ENCODE assay signal across 1 cellular context in the genomic region with DNA sequence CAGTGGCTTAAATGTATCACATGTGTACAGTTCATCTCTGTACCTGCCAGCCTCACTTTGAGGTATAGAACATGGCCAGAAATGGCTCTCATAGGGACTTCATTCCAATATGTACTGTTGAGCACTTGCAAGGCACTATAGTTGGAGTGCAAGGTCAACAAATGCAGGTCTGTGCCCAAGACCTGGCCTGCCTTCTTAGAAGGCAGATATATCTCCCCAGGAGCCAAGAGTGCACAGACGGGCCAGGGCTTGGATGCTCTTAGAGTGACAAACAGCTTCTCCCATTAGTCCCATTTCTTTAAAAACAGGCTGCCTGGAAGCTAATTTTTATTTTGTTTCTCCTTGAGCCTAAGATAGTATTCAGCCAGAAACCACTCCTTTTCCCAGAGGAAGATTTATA.
TF ChIP-seq lines count a peak whose summit lies in the region.

No MANE protein-coding gene starts in this region.

TF ChIP-seq in K562, 482 proteins besides CTCF, POLR2A, EP300 and RAD21:
- TF ChIP-seq NR2C2 (CRISPR knock-in tag; IDR thresholded peaks at IDR 0.05) (no peak), NR2C2 (tag; IDR thresholded peaks at IDR 0.05) (no peak), TOE1 (IDR thresholded peaks at IDR 0.05; ENCODE audit: borderline replicate concordance) (no peak), TOE1 (CRISPR knock-in tag; IDR thresholded peaks at IDR 0.05; ENCODE audit: borderline replicate concordance, low read depth) (no peak), RNF2 (IDR thresholded peaks at IDR 0.05) (no peak), PPARD (CRISPR knock-in tag; IDR thresholded peaks at IDR 0.05) (no peak), SIX5 (IDR thresholded peaks at IDR 0.05; ENCODE audit: borderline replicate concordance in 1 of 2, insufficient read depth in 1 of 2, low read depth in 1 of 2, low read length in 2 of 2) (no peak), BMI1 (IDR thresholded peaks at IDR 0.05; ENCODE audit: low read length) (no peak), ZNF830 (CRISPR knock-in tag; IDR thresholded peaks at IDR 0.05) (no peak), LEF1 (IDR thresholded peaks at IDR 0.05) (no peak), PTTG1 (tag; IDR thresholded peaks at IDR 0.05; ENCODE audit: low read depth) (no peak), TAF7 (tag; IDR thresholded peaks at IDR 0.05) (no peak)
- TF ChIP-seq, protein P1, sequence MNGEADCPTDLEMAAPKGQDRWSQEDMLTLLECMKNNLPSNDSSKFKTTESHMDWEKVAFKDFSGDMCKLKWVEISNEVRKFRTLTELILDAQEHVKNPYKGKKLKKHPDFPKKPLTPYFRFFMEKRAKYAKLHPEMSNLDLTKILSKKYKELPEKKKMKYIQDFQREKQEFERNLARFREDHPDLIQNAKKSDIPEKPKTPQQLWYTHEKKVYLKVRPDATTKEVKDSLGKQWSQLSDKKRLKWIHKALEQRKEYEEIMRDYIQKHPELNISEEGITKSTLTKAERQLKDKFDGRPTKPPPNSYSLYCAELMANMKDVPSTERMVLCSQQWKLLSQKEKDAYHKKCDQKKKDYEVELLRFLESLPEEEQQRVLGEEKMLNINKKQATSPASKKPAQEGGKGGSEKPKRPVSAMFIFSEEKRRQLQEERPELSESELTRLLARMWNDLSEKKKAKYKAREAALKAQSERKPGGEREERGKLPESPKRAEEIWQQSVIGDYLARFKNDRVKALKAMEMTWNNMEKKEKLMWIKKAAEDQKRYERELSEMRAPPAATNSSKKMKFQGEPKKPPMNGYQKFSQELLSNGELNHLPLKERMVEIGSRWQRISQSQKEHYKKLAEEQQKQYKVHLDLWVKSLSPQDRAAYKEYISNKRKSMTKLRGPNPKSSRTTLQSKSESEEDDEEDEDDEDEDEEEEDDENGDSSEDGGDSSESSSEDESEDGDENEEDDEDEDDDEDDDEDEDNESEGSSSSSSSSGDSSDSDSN (IDR thresholded peaks at IDR 0.05; ENCODE audit: borderline replicate concordance in 1 of 2, low read depth in 2 of 2, low read length in 2 of 2) = no peak
- TF ChIP-seq, protein P2, sequence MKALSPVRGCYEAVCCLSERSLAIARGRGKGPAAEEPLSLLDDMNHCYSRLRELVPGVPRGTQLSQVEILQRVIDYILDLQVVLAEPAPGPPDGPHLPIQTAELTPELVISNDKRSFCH (CRISPR knock-in tag; IDR thresholded peaks at IDR 0.05) = no peak
- TF ChIP-seq, protein P2 (tag; IDR thresholded peaks at IDR 0.05) = no peak
- TF ChIP-seq, protein P3, sequence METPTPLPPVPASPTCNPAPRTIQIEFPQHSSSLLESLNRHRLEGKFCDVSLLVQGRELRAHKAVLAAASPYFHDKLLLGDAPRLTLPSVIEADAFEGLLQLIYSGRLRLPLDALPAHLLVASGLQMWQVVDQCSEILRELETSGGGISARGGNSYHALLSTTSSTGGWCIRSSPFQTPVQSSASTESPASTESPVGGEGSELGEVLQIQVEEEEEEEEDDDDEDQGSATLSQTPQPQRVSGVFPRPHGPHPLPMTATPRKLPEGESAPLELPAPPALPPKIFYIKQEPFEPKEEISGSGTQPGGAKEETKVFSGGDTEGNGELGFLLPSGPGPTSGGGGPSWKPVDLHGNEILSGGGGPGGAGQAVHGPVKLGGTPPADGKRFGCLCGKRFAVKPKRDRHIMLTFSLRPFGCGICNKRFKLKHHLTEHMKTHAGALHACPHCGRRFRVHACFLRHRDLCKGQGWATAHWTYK (CRISPR knock-in tag; IDR thresholded peaks at IDR 0.05) = no peak
- TF ChIP-seq, protein P4, sequence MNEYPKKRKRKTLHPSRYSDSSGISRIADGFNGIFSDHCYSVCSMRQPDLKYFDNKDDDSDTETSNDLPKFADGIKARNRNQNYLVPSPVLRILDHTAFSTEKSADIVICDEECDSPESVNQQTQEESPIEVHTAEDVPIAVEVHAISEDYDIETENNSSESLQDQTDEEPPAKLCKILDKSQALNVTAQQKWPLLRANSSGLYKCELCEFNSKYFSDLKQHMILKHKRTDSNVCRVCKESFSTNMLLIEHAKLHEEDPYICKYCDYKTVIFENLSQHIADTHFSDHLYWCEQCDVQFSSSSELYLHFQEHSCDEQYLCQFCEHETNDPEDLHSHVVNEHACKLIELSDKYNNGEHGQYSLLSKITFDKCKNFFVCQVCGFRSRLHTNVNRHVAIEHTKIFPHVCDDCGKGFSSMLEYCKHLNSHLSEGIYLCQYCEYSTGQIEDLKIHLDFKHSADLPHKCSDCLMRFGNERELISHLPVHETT (CRISPR knock-in tag; conservative IDR thresholded peaks at IDR 0.05 in 1 of 2, IDR thresholded peaks at IDR 0.05 in 1 of 2) = no peak
- TF ChIP-seq, protein P5, sequence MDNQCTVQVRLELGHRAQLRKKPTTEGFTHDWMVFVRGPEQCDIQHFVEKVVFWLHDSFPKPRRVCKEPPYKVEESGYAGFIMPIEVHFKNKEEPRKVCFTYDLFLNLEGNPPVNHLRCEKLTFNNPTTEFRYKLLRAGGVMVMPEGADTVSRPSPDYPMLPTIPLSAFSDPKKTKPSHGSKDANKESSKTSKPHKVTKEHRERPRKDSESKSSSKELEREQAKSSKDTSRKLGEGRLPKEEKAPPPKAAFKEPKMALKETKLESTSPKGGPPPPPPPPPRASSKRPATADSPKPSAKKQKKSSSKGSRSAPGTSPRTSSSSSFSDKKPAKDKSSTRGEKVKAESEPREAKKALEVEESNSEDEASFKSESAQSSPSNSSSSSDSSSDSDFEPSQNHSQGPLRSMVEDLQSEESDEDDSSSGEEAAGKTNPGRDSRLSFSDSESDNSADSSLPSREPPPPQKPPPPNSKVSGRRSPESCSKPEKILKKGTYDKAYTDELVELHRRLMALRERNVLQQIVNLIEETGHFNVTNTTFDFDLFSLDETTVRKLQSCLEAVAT (IDR thresholded peaks at IDR 0.05) = no peak
